In genomic region chr3:174147798-174148197, GRCh38 we compare ENCODE assay signal across 25 cellular contexts.
"Had no signal": no experiment of that assay in that cellular context is flagged by ENCODE, and none has a peak within 500 bp of the region (broad histone marks: within the 10 kb centered on the region; RNA-seq: fewer than 3 reads in every experiment).

No MANE protein-coding gene starts in this region.

- H3K36me3 ChIP-seq: neutrophil, pancreas, prostate gland, right lobe of liver, sigmoid colon, stomach, thoracic aorta, thyroid gland, tibial nerve, upper lobe of left lung, vagina had no signal

- H3K27ac Mint-ChIP-seq: naive thymus-derived CD8-positive, alpha-beta T cell; natural killer cell treated with Interleukin-12 subunit alpha and Interleukin-12 subunit beta and Interleukin-15 and Interleukin-18, amount 100 ng/mL, for 72 hours; nephron progenitor cell; stimulated activated effector memory CD8-positive, alpha-beta T cell treated with anti-CD3 and anti-CD28 coated beads, Interleukin-12 subunit alpha, Interleukin-12 subunit beta, amount 100 ng/mL, for 72 hours; stimulated activated naive B cell treated with anti-CD40 and anti-IgM and Interleukin-4, amounts not matched to agents 10 μg/mL and 1 μg/mL and 100 μg/mL, for 72 hours; stimulated activated naive CD8-positive, alpha-beta T cell treated with anti-CD3 and anti-CD28 coated beads, Interleukin-15, Interleukin-2, amounts not matched to agents 100 ng/mL and 50 ng/mL, for 24 hours had no signal

- H3K27ac ChIP-seq: neutrophil, pancreas, prostate gland, right lobe of liver, sigmoid colon, stomach, thoracic aorta, thyroid gland, tibial nerve, upper lobe of left lung, vagina had no signal

- H3K27me3 Mint-ChIP-seq: naive thymus-derived CD8-positive, alpha-beta T cell; natural killer cell treated with Interleukin-12 subunit alpha and Interleukin-12 subunit beta and Interleukin-15 and Interleukin-18, amount 100 ng/mL, for 72 hours; stimulated activated naive B cell treated with anti-CD40 and anti-IgM and Interleukin-4, amounts not matched to agents 10 μg/mL and 1 μg/mL and 100 μg/mL, for 72 hours; stimulated activated naive CD8-positive, alpha-beta T cell treated with anti-CD3 and anti-CD28 coated beads, Interleukin-15, Interleukin-2, amounts not matched to agents 100 ng/mL and 50 ng/mL, for 24 hours had no signal

- H3K4me3 Mint-ChIP-seq: naive thymus-derived CD8-positive, alpha-beta T cell; natural killer cell treated with Interleukin-12 subunit alpha and Interleukin-12 subunit beta and Interleukin-15 and Interleukin-18, amount 100 ng/mL, for 72 hours; nephron progenitor cell; neural crest cell; stimulated activated effector memory CD8-positive, alpha-beta T cell treated with anti-CD3 and anti-CD28 coated beads, Interleukin-12 subunit alpha, Interleukin-12 subunit beta, amount 100 ng/mL, for 72 hours; stimulated activated naive B cell treated with anti-CD40 and anti-IgM and Interleukin-4, amounts not matched to agents 10 μg/mL and 1 μg/mL and 100 μg/mL, for 72 hours; stimulated activated naive CD8-positive, alpha-beta T cell treated with anti-CD3 and anti-CD28 coated beads, Interleukin-15, Interleukin-2, amounts not matched to agents 100 ng/mL and 50 ng/mL, for 24 hours had no signal

- H3K27me3 ChIP-seq: neutrophil, pancreas, right lobe of liver, sigmoid colon, stomach, thyroid gland, tibial nerve, upper lobe of left lung, vagina had no signal

- H3K36me3 Mint-ChIP-seq: naive thymus-derived CD8-positive, alpha-beta T cell; natural killer cell treated with Interleukin-12 subunit alpha and Interleukin-12 subunit beta and Interleukin-15 and Interleukin-18, amount 100 ng/mL, for 72 hours; stimulated activated effector memory CD8-positive, alpha-beta T cell treated with anti-CD3 and anti-CD28 coated beads, Interleukin-12 subunit alpha, Interleukin-12 subunit beta, amount 100 ng/mL, for 72 hours; stimulated activated naive B cell treated with anti-CD40 and anti-IgM and Interleukin-4, amounts not matched to agents 10 μg/mL and 1 μg/mL and 100 μg/mL, for 72 hours had no signal

- H3K4me1 ChIP-seq: pancreas, prostate gland, right lobe of liver, sigmoid colon, stomach, thyroid gland, tibial nerve, upper lobe of left lung, vagina had no signal

- H3K4me3 ChIP-seq: pancreas, prostate gland, right lobe of liver, sigmoid colon, stomach, thoracic aorta, thyroid gland, tibial nerve, upper lobe of left lung, vagina had no signal

- H3K9me3 ChIP-seq: neutrophil, pancreas, prostate gland, right lobe of liver, sigmoid colon, thoracic aorta, thyroid gland, tibial nerve, vagina had no signal

- H3K4me1 Mint-ChIP-seq: naive thymus-derived CD8-positive, alpha-beta T cell; nephron progenitor cell; neural crest cell; stimulated activated effector memory CD8-positive, alpha-beta T cell treated with anti-CD3 and anti-CD28 coated beads, Interleukin-12 subunit alpha, Interleukin-12 subunit beta, amount 100 ng/mL, for 72 hours; stimulated activated naive B cell treated with anti-CD40 and anti-IgM and Interleukin-4, amounts not matched to agents 10 μg/mL and 1 μg/mL and 100 μg/mL, for 72 hours had no signal

- DNase-seq: naive thymus-derived CD8-positive, alpha-beta T cell; nephron progenitor cell; pancreas; right cardiac atrium; right lobe of liver; sigmoid colon; small intestine; stimulated activated CD4-positive, alpha-beta T cell treated with anti-CD3 and anti-CD28 coated beads, Interleukin-15, amount 100 ng/mL, for 24 hours; stimulated activated CD4-positive, alpha-beta T cell treated with anti-CD3 and anti-CD28 coated beads, Interleukin-2, amount 100 ng/mL, for 24 hours; stimulated activated CD4-positive, alpha-beta T cell treated with anti-CD3 and anti-CD28 coated beads, Interleukin-2, amount 100 ng/mL, for 48 hours; stimulated activated CD4-positive, alpha-beta T cell treated with anti-CD3 and anti-CD28 coated beads, Interleukin-4, amount 100 ng/mL, for 24 hours; stimulated activated naive B cell treated with anti-CD40 and anti-IgM and Interleukin-4, amounts not matched to agents 10 μg/mL and 1 μg/mL and 100 μg/mL, for 72 hours; stimulated activated naive CD4-positive, alpha-beta T cell treated with Interleukin-2 at 50 U/mL for 16 hours; stomach; thyroid gland; upper lobe of left lung had no signal
